24 cellular contexts compared by ENCODE assay signal in genomic region chr2:207938415-207938814, GRCh38.
"Had no signal": no experiment of that assay in that cellular context is flagged by ENCODE, and none has a peak within 500 bp of the region (broad histone marks: within the 10 kb centered on the region; RNA-seq: fewer than 3 reads in every experiment).

No MANE protein-coding gene starts in this region.

- DNase-seq: activated CD4-positive, alpha-beta T cell treated with anti-CD3 and anti-CD28 coated beads for 36 hours; activated CD4-positive, alpha-beta T cell treated with anti-CD3 and anti-CD28 coated beads, Interleukin-2, amount 10 ng/mL, durations not matched to agents 7 days and 5 days; activated CD4-positive, alpha-beta T cell treated with anti-CD3 and anti-CD28 coated beads, Interleukin-2, amount 50 U/mL, for 48 hours; activated CD8-positive, alpha-beta T cell treated with anti-CD3 and anti-CD28 coated beads, Interleukin-2, amount 10 ng/mL, durations not matched to agents 7 days and 5 days; activated gamma-delta T cell treated with Interleukin-2 at 50 U/mL for 16 hours; activated naive CD4-positive, alpha-beta T cell treated with anti-CD3 and anti-CD28 coated beads for 36 hours; activated naive CD8-positive, alpha-beta T cell treated with anti-CD3 and anti-CD28 coated beads, Interleukin-2, amount 50 U/mL, for 24 hours; activated T-cell treated with anti-CD3 and anti-CD28 coated beads, Interleukin-2, amount 50 U/mL, for 24 hours; anterior cingulate cortex; caudate nucleus; NCI-H1092 treated with DMSO at 0.1 percent for 48 hours; NCI-H146; NCI-H187; NCI-H2029 treated with DMSO at 0.1 percent for 48 hours; NCI-H2107; NCI-H2171; NCI-H510A; NCI-H526 treated with DMSO at 0.1 percent for 48 hours; NCI-H774; SIG-M5 had no signal

- H3K4me3 ChIP-seq: K562 had no signal

- ATAC-seq: activated CD4-positive, alpha-beta T cell treated with anti-CD3 and anti-CD28 coated beads for 36 hours; activated CD8-positive, alpha-beta T cell treated with anti-CD3 and anti-CD28 coated beads, Interleukin-2, amount 10 ng/mL, durations not matched to agents 7 days and 5 days; activated naive CD8-positive, alpha-beta T cell treated with anti-CD3 and anti-CD28 coated beads, Interleukin-2, amount 50 U/mL, for 24 hours; K562; Panc1 had no signal

- FAIRE-seq: bronchial epithelial cell, K562, TTC549 had no signal
